21 cellular contexts compared by ENCODE assay signal in genomic region chr20:41358717-41359116, GRCh38. TPM values are rescaled to one million over a fixed set of nuclear protein-coding genes. Genes with fewer than 3 reads are reported as not detected.
"Had no signal": no experiment of that assay in that cellular context is flagged by ENCODE, and none has a peak within 500 bp of the region (broad histone marks: within the 10 kb centered on the region; RNA-seq: fewer than 3 reads in every experiment).

No MANE protein-coding gene starts in this region.

- H3K4me1 ChIP-seq: colonic mucosa, gastroesophageal sphincter, left lung, prostate gland, sigmoid colon, upper lobe of left lung, uterus had no signal

- H3K27ac ChIP-seq: colonic mucosa, esophagus squamous epithelium, gastroesophageal sphincter, left lung, neutrophil, ovary, sigmoid colon, skin epidermis, upper lobe of left lung, uterus had no signal

- H3K36me3 ChIP-seq: colonic mucosa, neutrophil, ovary, prostate gland, uterus had no signal

- H3K4me1 Mint-ChIP-seq: naive thymus-derived CD4-positive, alpha-beta T cell; nephron progenitor cell had no signal

- H3K4me3 ChIP-seq: colonic mucosa, esophagus squamous epithelium, gastroesophageal sphincter, left lung, ovary, prostate gland, sigmoid colon, skin epidermis, upper lobe of left lung, uterus had no signal

- H3K27me3 Mint-ChIP-seq: naive thymus-derived CD4-positive, alpha-beta T cell had no signal

- DNase-seq: colonic mucosa; dermis blood vessel endothelial cell; esophagus squamous epithelium; foreskin fibroblast; glutamatergic neuron; naive thymus-derived CD4-positive, alpha-beta T cell; nephron progenitor cell; ovary; sigmoid colon; stimulated activated CD4-positive, alpha-beta T cell treated with anti-CD3 and anti-CD28 coated beads, Interleukin-12 subunit alpha, Interleukin-12 subunit beta, amount 100 ng/mL, for 4 hours; stimulated activated CD4-positive, alpha-beta T cell treated with anti-CD3 and anti-CD28 coated beads, Interleukin-2, amount 100 ng/mL, for 48 hours; stimulated activated naive CD4-positive, alpha-beta T cell treated with Interleukin-2 at 50 U/mL for 16 hours; upper lobe of left lung; uterus had no signal

- H3K9me3 Mint-ChIP-seq: naive thymus-derived CD4-positive, alpha-beta T cell; nephron progenitor cell had no signal

- H3K36me3 Mint-ChIP-seq: naive thymus-derived CD4-positive, alpha-beta T cell had no signal

- ATAC-seq: gastroesophageal sphincter; left lung; naive thymus-derived CD4-positive, alpha-beta T cell had no signal

- H3K27me3 ChIP-seq: colonic mucosa, ovary, upper lobe of left lung, uterus had no signal

- H3K27ac Mint-ChIP-seq: naive thymus-derived CD4-positive, alpha-beta T cell; nephron progenitor cell had no signal

- H3K4me3 Mint-ChIP-seq: naive thymus-derived CD4-positive, alpha-beta T cell; nephron progenitor cell had no signal

- H3K9me3 ChIP-seq: colonic mucosa, esophagus squamous epithelium, gastroesophageal sphincter, left lung, neutrophil, ovary, prostate gland, sigmoid colon, upper lobe of left lung, uterus had no signal

RNA-seq across cellular contexts. Expression of gene EMILIN3, which starts 7.9 kb away (rescaled TPM):
- total RNA-seq: mesenteric fat pad, renal cortical epithelial cell had no signal
